Comparison of ENCODE assay signal across 1 cellular context in the genomic region with DNA sequence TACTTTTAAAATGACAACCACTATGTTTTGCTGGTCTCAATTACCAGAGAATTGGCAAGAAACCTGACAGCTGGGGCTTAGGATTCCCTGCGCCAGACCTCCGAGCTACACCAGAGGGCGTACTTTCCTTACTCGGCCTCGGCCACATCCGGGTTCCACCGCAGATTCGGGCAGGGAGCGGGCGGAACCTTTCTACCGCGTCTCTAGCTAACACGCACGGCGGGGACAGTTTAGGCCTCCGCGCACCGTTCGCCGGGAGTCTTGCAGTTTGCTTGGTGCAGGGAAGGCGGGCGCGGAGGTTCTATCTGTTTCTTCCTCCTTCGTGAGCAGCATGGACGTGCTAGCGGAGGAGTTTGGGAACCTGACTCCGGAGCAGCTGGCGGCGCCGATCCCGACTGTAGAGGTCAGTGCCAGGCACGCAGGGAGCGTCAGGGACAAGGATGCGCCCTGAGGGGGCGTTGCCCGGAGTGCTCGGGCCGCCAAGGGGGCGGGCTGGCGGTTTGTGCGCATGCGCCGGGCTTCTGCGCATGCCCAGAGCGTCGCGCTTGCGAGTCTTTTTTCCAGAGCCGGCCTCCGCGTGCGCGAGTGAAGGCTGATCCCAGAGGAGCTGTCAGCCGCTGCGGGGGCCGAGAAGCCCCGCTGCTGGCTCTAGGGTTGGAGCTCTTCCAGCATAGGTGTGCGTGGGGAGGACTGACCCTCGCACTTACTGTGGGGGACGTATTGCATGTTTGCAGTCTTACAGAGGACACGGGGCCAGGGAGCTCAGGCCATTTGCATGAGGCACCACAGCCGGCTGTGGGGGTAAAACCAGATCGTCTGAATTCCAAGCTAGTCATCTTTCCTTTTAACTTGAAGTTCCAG.
TF ChIP-seq lines count a peak whose summit lies in the region.

A gene (plus strand): TSS at position 200 of the 861 bp plus-strand sequence. CDS start 132 bp downstream, at position 332.

TF ChIP-seq in HEK293, 187 proteins besides CTCF, POLR2A, EP300 and RAD21 (continued from another document and continues in another):
- TF ChIP-seq, protein P1, sequence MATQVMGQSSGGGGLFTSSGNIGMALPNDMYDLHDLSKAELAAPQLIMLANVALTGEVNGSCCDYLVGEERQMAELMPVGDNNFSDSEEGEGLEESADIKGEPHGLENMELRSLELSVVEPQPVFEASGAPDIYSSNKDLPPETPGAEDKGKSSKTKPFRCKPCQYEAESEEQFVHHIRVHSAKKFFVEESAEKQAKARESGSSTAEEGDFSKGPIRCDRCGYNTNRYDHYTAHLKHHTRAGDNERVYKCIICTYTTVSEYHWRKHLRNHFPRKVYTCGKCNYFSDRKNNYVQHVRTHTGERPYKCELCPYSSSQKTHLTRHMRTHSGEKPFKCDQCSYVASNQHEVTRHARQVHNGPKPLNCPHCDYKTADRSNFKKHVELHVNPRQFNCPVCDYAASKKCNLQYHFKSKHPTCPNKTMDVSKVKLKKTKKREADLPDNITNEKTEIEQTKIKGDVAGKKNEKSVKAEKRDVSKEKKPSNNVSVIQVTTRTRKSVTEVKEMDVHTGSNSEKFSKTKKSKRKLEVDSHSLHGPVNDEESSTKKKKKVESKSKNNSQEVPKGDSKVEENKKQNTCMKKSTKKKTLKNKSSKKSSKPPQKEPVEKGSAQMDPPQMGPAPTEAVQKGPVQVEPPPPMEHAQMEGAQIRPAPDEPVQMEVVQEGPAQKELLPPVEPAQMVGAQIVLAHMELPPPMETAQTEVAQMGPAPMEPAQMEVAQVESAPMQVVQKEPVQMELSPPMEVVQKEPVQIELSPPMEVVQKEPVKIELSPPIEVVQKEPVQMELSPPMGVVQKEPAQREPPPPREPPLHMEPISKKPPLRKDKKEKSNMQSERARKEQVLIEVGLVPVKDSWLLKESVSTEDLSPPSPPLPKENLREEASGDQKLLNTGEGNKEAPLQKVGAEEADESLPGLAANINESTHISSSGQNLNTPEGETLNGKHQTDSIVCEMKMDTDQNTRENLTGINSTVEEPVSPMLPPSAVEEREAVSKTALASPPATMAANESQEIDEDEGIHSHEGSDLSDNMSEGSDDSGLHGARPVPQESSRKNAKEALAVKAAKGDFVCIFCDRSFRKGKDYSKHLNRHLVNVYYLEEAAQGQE (tag by site-specific recombination; IDR thresholded peaks at IDR 0.05) = 0 out of 2 replicates have a peak, but pooled peaks have one; percentile 56
- no peak for TF ChIP-seq ZNF585B (tag by site-specific recombination; IDR thresholded peaks at IDR 0.05)
- no peak for TF ChIP-seq ZNF658 (tag by site-specific recombination; IDR thresholded peaks at IDR 0.05)
- peak; percentile 84 for TF ChIP-seq ZBTB8A (tag by site-specific recombination; IDR thresholded peaks at IDR 0.05)
- no peak for TF ChIP-seq ZNF16 (tag by site-specific recombination; IDR thresholded peaks at IDR 0.05; ENCODE audit: low read depth)
- TF ChIP-seq ZNF707 (tag by site-specific recombination; IDR thresholded peaks at IDR 0.05) = no peak
- peak; percentile 83 for TF ChIP-seq EGR2 (tag by site-specific recombination; IDR thresholded peaks at IDR 0.05; ENCODE audit: low read depth)
- TF ChIP-seq ZBTB17 (tag by site-specific recombination; IDR thresholded peaks at IDR 0.05) = peak; percentile 99
- no peak for TF ChIP-seq ZNF302 (tag by site-specific recombination; IDR thresholded peaks at IDR 0.05; ENCODE audit: low read depth)
- TF ChIP-seq, protein P2, sequence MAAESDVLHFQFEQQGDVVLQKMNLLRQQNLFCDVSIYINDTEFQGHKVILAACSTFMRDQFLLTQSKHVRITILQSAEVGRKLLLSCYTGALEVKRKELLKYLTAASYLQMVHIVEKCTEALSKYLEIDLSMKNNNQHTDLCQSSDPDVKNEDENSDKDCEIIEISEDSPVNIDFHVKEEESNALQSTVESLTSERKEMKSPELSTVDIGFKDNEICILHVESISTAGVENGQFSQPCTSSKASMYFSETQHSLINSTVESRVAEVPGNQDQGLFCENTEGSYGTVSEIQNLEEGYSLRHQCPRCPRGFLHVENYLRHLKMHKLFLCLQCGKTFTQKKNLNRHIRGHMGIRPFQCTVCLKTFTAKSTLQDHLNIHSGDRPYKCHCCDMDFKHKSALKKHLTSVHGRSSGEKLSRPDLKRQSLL (tag by site-specific recombination; IDR thresholded peaks at IDR 0.05) = peak; percentile 30
- TF ChIP-seq, protein P3, sequence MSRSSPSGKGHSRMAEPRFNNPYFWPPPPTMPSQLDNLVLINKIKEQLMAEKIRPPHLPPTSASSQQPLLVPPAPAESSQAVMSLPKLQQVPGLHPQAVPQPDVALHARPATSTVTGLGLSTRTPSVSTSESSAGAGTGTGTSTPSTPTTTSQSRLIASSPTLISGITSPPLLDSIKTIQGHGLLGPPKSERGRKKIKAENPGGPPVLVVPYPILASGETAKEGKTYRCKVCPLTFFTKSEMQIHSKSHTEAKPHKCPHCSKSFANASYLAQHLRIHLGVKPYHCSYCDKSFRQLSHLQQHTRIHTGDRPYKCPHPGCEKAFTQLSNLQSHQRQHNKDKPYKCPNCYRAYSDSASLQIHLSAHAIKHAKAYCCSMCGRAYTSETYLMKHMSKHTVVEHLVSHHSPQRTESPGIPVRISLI (tag by site-specific recombination; IDR thresholded peaks at IDR 0.05) = peak; percentile 88
- TF ChIP-seq ZBTB1 (tag by site-specific recombination; IDR thresholded peaks at IDR 0.05) = peak; percentile 96
- TF ChIP-seq ZNF221 (tag by site-specific recombination; IDR thresholded peaks at IDR 0.05; ENCODE audit: borderline replicate concordance) = no peak
- TF ChIP-seq, protein P4, sequence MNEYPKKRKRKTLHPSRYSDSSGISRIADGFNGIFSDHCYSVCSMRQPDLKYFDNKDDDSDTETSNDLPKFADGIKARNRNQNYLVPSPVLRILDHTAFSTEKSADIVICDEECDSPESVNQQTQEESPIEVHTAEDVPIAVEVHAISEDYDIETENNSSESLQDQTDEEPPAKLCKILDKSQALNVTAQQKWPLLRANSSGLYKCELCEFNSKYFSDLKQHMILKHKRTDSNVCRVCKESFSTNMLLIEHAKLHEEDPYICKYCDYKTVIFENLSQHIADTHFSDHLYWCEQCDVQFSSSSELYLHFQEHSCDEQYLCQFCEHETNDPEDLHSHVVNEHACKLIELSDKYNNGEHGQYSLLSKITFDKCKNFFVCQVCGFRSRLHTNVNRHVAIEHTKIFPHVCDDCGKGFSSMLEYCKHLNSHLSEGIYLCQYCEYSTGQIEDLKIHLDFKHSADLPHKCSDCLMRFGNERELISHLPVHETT (tag by site-specific recombination; IDR thresholded peaks at IDR 0.05) = peak; percentile 97
- TF ChIP-seq, protein P5, sequence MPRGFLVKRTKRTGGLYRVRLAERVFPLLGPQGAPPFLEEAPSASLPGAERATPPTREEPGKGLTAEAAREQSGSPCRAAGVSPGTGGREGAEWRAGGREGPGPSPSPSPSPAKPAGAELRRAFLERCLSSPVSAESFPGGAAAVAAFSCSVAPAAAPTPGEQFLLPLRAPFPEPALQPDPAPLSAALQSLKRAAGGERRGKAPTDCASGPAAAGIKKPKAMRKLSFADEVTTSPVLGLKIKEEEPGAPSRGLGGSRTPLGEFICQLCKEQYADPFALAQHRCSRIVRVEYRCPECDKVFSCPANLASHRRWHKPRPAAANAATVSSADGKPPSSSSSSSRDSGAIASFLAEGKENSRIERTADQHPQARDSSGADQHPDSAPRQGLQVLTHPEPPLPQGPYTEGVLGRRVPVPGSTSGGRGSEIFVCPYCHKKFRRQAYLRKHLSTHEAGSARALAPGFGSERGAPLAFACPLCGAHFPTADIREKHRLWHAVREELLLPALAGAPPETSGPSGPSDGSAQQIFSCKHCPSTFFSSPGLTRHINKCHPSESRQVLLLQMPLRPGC (tag by site-specific recombination; IDR thresholded peaks at IDR 0.05) = peak; percentile 91
- TF ChIP-seq, protein P6, sequence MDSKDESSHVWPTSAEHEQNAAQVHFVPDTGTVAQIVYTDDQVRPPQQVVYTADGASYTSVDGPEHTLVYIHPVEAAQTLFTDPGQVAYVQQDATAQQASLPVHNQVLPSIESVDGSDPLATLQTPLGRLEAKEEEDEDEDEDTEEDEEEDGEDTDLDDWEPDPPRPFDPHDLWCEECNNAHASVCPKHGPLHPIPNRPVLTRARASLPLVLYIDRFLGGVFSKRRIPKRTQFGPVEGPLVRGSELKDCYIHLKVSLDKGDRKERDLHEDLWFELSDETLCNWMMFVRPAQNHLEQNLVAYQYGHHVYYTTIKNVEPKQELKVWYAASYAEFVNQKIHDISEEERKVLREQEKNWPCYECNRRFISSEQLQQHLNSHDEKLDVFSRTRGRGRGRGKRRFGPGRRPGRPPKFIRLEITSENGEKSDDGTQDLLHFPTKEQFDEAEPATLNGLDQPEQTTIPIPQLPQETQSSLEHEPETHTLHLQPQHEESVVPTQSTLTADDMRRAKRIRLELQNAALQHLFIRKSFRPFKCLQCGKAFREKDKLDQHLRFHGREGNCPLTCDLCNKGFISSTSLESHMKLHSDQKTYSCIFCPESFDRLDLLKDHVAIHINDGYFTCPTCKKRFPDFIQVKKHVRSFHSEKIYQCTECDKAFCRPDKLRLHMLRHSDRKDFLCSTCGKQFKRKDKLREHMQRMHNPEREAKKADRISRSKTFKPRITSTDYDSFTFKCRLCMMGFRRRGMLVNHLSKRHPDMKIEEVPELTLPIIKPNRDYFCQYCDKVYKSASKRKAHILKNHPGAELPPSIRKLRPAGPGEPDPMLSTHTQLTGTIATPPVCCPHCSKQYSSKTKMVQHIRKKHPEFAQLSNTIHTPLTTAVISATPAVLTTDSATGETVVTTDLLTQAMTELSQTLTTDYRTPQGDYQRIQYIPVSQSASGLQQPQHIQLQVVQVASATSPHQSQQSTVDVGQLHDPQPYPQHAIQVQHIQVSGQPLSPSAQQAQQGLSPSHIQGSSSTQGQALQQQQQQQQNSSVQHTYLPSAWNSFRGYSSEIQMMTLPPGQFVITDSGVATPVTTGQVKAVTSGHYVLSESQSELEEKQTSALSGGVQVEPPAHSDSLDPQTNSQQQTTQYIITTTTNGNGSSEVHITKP (tag by site-specific recombination; IDR thresholded peaks at IDR 0.05) = peak; percentile 82
- peak; percentile 97 for TF ChIP-seq ZNF324 (tag by site-specific recombination; IDR thresholded peaks at IDR 0.05)
- no peak for TF ChIP-seq ZNF830 (tag by site-specific recombination; IDR thresholded peaks at IDR 0.05; ENCODE audit: low read depth)
- no peak for TF ChIP-seq SETDB1 (IDR thresholded peaks at IDR 0.05; ENCODE audit: insufficient read length, low read length)
- TF ChIP-seq, protein P7, sequence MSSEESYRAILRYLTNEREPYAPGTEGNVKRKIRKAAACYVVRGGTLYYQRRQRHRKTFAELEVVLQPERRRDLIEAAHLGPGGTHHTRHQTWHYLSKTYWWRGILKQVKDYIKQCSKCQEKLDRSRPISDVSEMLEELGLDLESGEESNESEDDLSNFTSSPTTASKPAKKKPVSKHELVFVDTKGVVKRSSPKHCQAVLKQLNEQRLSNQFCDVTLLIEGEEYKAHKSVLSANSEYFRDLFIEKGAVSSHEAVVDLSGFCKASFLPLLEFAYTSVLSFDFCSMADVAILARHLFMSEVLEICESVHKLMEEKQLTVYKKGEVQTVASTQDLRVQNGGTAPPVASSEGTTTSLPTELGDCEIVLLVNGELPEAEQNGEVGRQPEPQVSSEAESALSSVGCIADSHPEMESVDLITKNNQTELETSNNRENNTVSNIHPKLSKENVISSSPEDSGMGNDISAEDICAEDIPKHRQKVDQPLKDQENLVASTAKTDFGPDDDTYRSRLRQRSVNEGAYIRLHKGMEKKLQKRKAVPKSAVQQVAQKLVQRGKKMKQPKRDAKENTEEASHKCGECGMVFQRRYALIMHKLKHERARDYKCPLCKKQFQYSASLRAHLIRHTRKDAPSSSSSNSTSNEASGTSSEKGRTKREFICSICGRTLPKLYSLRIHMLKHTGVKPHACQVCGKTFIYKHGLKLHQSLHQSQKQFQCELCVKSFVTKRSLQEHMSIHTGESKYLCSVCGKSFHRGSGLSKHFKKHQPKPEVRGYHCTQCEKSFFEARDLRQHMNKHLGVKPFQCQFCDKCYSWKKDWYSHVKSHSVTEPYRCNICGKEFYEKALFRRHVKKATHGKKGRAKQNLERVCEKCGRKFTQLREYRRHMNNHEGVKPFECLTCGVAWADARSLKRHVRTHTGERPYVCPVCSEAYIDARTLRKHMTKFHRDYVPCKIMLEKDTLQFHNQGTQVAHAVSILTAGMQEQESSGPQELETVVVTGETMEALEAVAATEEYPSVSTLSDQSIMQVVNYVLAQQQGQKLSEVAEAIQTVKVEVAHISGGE (tag by site-specific recombination; conservative IDR thresholded peaks at IDR 0.05; ENCODE audit: low read depth) = peak; percentile 99
- TF ChIP-seq GLI2 (tag by site-specific recombination; IDR thresholded peaks at IDR 0.05; ENCODE audit: borderline replicate concordance, low read depth) = no peak
- peak; percentile 98 for TF ChIP-seq ZFP37 (tag by site-specific recombination; IDR thresholded peaks at IDR 0.05)
- TF ChIP-seq, protein P8, sequence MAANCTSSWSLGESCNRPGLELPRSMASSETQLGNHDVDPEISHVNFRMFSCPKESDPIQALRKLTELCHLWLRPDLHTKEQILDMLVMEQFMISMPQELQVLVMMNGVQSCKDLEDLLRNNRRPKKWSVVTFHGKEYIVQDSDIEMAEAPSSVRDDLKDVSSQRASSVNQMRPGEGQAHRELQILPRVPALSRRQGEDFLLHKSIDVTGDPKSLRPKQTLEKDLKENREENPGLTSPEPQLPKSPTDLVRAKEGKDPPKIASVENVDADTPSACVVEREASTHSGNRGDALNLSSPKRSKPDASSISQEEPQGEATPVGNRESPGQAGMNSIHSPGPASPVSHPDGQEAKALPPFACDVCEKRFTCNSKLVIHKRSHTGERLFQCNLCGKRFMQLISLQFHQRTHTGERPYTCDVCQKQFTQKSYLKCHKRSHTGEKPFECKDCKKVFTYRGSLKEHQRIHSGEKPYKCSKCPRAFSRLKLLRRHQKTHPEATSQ (tag by site-specific recombination; IDR thresholded peaks at IDR 0.05) = peak; percentile 99
- TF ChIP-seq, protein P9, sequence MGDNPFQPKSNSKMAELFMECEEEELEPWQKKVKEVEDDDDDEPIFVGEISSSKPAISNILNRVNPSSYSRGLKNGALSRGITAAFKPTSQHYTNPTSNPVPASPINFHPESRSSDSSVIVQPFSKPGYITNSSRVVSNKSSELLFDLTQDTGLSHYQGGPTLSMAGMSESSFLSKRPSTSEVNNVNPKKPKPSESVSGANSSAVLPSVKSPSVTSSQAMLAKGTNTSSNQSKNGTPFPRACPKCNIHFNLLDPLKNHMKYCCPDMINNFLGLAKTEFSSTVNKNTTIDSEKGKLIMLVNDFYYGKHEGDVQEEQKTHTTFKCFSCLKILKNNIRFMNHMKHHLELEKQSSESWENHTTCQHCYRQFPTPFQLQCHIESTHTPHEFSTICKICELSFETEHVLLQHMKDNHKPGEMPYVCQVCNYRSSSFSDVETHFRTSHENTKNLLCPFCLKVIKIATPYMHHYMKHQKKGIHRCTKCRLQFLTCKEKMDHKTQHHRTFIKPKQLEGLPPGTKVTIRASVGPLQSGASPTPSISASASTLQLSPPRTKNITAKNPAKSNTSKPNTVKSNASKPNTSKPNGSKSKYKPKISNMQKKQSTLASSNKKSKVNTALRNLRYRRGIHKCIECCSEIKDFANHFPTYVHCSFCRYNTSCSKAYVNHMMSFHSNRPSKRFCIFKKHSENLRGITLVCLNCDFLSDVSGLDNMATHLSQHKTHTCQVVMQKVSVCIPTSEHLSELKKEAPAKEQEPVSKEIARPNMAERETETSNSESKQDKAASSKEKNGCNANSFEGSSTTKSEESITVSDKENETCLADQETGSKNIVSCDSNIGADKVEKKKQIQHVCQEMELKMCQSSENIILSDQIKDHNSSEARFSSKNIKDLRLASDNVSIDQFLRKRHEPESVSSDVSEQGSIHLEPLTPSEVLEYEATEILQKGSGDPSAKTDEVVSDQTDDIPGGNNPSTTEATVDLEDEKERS (tag by site-specific recombination; IDR thresholded peaks at IDR 0.05) = peak; percentile 77; the same call in 1 of the 2 replicates
- peak; percentile 83; the same call in 1 of the 2 replicates for TF ChIP-seq ZSCAN23 (tag by site-specific recombination; IDR thresholded peaks at IDR 0.05)
- TF ChIP-seq ZNF138 (tag by site-specific recombination; IDR thresholded peaks at IDR 0.05; ENCODE audit: borderline replicate concordance) = no peak
- TF ChIP-seq ZNF24 (tag by site-specific recombination; IDR thresholded peaks at IDR 0.05) = peak; percentile 85
- TF ChIP-seq ZFP69B (tag by site-specific recombination; IDR thresholded peaks at IDR 0.05) = peak; percentile 82
- TF ChIP-seq ZNF571 (tag by site-specific recombination; IDR thresholded peaks at IDR 0.05) = no peak
